ENCODE assay signal across 1 cellular context in the genomic region with DNA sequence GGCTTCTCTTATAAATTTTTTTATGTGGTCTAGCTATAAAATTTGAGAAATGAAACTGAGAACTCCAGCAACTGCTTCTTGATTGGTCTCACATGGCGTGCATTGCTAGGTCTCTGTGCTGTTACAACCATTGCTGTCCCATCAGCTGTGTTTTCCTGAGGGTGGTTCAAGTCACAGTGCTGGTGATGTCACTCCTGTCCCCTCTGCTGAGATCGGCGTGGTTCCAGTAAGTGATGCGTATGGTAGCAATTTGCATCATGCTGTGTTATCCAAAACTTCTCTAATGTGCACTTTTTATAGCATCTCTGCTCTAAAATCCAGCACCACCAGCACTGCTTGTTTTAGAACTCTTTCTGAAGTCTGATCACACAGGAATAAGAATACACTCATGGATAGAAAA.
TF ChIP-seq lines count a peak whose summit lies in the region.

No MANE protein-coding gene starts in this region.

TF ChIP-seq in HEK293, 187 proteins besides CTCF, POLR2A, EP300 and RAD21 (continued from another document):
- TF ChIP-seq, protein P1, sequence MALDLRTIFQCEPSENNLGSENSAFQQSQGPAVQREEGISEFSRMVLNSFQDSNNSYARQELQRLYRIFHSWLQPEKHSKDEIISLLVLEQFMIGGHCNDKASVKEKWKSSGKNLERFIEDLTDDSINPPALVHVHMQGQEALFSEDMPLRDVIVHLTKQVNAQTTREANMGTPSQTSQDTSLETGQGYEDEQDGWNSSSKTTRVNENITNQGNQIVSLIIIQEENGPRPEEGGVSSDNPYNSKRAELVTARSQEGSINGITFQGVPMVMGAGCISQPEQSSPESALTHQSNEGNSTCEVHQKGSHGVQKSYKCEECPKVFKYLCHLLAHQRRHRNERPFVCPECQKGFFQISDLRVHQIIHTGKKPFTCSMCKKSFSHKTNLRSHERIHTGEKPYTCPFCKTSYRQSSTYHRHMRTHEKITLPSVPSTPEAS (tag by site-specific recombination; IDR thresholded peaks at IDR 0.05), result 0 out of 2 replicates have a peak, but pooled peaks have one; percentile 19
- TF ChIP-seq SCRT1 (tag by site-specific recombination; IDR thresholded peaks at IDR 0.05; ENCODE audit: borderline replicate concordance) (no peak), ZNF48 (tag by site-specific recombination; IDR thresholded peaks at IDR 0.05) (no peak), ZNF324 (tag by site-specific recombination; IDR thresholded peaks at IDR 0.05) (peak; percentile 74; the same call in 1 of the 2 replicates), ZNF529 (tag by site-specific recombination; IDR thresholded peaks at IDR 0.05; ENCODE audit: insufficient replicate concordance) (no peak), ZNF768 (tag by site-specific recombination; IDR thresholded peaks at IDR 0.05) (0 out of 2 replicates have a peak, but pooled peaks have one; percentile 61), ZNF2 (tag by site-specific recombination; IDR thresholded peaks at IDR 0.05) (peak; percentile 60; the same call in 1 of the 2 replicates), ZNF335 (tag by site-specific recombination; conservative IDR thresholded peaks at IDR 0.05) (0 out of 2 replicates have a peak, but pooled peaks have one; percentile 17), OVOL3 (tag by site-specific recombination; IDR thresholded peaks at IDR 0.05) (0 out of 2 replicates have a peak, but pooled peaks have one; percentile 37), KLF10 (tag by site-specific recombination; IDR thresholded peaks at IDR 0.05) (peak; percentile 41; the same call in 1 of the 2 replicates), IKZF3 (tag by site-specific recombination; IDR thresholded peaks at IDR 0.05) (peak; percentile 93), ZNF184 (tag by site-specific recombination; IDR thresholded peaks at IDR 0.05) (peak; percentile 22; the same call in 1 of the 2 replicates), ZNF610 (tag by site-specific recombination; IDR thresholded peaks at IDR 0.05; ENCODE audit: borderline replicate concordance) (no peak), ZNF133 (tag by site-specific recombination; IDR thresholded peaks at IDR 0.05) (no peak), ZNF266 (tag by site-specific recombination; IDR thresholded peaks at IDR 0.05; ENCODE audit: low read depth) (no peak)
- TF ChIP-seq, protein P2, sequence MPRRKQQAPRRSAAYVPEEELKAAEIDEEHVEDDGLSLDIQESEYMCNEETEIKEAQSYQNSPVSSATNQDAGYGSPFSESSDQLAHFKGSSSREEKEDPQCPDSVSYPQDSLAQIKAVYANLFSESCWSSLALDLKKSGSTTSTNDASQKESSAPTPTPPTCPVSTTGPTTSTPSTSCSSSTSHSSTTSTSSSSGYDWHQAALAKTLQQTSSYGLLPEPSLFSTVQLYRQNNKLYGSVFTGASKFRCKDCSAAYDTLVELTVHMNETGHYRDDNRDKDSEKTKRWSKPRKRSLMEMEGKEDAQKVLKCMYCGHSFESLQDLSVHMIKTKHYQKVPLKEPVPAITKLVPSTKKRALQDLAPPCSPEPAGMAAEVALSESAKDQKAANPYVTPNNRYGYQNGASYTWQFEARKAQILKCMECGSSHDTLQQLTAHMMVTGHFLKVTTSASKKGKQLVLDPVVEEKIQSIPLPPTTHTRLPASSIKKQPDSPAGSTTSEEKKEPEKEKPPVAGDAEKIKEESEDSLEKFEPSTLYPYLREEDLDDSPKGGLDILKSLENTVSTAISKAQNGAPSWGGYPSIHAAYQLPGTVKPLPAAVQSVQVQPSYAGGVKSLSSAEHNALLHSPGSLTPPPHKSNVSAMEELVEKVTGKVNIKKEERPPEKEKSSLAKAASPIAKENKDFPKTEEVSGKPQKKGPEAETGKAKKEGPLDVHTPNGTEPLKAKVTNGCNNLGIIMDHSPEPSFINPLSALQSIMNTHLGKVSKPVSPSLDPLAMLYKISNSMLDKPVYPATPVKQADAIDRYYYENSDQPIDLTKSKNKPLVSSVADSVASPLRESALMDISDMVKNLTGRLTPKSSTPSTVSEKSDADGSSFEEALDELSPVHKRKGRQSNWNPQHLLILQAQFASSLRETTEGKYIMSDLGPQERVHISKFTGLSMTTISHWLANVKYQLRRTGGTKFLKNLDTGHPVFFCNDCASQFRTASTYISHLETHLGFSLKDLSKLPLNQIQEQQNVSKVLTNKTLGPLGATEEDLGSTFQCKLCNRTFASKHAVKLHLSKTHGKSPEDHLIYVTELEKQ (tag by site-specific recombination; IDR thresholded peaks at IDR 0.05; ENCODE audit: borderline replicate concordance), result 0 out of 2 replicates have a peak, but pooled peaks have one; percentile 57
- TF ChIP-seq, protein P3, sequence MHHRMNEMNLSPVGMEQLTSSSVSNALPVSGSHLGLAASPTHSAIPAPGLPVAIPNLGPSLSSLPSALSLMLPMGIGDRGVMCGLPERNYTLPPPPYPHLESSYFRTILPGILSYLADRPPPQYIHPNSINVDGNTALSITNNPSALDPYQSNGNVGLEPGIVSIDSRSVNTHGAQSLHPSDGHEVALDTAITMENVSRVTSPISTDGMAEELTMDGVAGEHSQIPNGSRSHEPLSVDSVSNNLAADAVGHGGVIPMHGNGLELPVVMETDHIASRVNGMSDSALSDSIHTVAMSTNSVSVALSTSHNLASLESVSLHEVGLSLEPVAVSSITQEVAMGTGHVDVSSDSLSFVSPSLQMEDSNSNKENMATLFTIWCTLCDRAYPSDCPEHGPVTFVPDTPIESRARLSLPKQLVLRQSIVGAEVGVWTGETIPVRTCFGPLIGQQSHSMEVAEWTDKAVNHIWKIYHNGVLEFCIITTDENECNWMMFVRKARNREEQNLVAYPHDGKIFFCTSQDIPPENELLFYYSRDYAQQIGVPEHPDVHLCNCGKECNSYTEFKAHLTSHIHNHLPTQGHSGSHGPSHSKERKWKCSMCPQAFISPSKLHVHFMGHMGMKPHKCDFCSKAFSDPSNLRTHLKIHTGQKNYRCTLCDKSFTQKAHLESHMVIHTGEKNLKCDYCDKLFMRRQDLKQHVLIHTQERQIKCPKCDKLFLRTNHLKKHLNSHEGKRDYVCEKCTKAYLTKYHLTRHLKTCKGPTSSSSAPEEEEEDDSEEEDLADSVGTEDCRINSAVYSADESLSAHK (tag by site-specific recombination; IDR thresholded peaks at IDR 0.05), result peak; percentile 61; the same call in 1 of the 2 replicates
- TF ChIP-seq, protein P4, sequence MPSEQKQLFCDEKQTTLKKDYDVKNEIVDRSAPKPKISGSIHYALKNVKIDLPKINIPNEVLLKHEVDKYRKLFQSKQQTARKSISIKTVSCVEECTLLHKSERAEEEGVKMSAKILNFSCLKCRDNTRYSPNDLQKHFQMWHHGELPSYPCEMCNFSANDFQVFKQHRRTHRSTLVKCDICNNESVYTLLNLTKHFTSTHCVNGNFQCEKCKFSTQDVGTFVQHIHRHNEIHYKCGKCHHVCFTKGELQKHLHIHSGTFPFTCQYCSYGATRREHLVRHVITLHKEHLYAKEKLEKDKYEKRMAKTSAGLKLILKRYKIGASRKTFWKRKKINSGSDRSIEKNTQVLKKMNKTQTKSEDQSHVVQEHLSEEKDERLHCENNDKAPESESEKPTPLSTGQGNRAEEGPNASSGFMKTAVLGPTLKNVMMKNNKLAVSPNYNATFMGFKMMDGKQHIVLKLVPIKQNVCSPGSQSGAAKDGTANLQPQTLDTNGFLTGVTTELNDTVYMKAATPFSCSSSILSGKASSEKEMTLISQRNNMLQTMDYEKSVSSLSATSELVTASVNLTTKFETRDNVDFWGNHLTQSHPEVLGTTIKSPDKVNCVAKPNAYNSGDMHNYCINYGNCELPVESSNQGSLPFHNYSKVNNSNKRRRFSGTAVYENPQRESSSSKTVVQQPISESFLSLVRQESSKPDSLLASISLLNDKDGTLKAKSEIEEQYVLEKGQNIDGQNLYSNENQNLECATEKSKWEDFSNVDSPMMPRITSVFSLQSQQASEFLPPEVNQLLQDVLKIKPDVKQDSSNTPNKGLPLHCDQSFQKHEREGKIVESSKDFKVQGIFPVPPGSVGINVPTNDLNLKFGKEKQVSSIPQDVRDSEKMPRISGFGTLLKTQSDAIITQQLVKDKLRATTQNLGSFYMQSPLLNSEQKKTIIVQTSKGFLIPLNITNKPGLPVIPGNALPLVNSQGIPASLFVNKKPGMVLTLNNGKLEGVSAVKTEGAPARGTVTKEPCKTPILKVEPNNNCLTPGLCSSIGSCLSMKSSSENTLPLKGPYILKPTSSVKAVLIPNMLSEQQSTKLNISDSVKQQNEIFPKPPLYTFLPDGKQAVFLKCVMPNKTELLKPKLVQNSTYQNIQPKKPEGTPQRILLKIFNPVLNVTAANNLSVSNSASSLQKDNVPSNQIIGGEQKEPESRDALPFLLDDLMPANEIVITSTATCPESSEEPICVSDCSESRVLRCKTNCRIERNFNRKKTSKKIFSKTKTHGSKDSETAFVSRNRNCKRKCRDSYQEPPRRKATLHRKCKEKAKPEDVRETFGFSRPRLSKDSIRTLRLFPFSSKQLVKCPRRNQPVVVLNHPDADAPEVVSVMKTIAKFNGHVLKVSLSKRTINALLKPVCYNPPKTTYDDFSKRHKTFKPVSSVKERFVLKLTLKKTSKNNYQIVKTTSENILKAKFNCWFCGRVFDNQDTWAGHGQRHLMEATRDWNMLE (tag by site-specific recombination; conservative IDR thresholded peaks at IDR 0.05; ENCODE audit: low read depth), result 0 out of 2 replicates have a peak, but pooled peaks have one; percentile 26
- TF ChIP-seq, protein P5, sequence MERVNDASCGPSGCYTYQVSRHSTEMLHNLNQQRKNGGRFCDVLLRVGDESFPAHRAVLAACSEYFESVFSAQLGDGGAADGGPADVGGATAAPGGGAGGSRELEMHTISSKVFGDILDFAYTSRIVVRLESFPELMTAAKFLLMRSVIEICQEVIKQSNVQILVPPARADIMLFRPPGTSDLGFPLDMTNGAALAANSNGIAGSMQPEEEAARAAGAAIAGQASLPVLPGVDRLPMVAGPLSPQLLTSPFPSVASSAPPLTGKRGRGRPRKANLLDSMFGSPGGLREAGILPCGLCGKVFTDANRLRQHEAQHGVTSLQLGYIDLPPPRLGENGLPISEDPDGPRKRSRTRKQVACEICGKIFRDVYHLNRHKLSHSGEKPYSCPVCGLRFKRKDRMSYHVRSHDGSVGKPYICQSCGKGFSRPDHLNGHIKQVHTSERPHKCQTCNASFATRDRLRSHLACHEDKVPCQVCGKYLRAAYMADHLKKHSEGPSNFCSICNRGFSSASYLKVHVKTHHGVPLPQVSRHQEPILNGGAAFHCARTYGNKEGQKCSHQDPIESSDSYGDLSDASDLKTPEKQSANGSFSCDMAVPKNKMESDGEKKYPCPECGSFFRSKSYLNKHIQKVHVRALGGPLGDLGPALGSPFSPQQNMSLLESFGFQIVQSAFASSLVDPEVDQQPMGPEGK (tag by site-specific recombination; IDR thresholded peaks at IDR 0.05), result peak; percentile 57
